18 cellular contexts compared by ENCODE assay signal in the genomic region with DNA sequence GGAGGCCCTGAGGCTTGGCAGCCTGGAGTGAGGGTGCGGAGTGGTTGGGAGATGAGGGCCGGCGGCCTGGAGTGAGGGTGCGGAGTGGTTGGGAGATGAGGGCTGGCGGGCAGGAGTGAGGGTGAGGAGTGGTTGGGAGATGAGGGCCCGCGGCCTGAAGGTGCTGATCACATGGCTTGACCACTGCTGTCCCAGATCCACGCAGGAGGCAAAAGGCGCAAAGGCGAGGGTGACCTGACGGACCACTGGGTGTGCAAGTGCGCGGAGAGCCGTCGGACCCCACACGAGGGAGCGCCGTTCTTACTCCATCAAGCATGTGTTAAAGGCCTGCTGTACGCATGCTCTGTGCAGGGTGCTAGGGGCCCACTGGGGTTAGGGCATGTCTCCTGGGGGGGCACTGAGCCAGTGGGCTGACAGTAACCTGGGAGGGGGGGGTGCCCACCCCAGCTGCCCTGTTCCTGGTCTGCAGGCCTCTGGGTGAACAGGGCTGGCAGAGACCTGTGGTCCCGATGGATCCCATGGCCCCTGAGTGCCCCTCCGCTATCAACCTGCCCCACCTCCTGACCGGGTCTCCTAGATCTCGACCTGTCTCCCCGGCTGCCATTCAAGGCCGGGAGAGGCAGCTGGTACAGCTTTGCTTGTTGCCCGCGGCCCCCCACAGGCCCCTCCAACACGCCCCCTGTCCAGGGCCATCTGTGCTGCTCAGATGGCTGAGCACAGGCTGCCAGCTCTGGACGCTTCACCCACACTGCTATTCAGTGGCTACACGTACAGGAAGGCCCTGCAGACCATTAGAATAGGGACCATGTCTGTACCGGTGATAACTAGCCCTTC. TPM values are rescaled to one million over a fixed set of nuclear protein-coding genes. Genes with fewer than 3 reads are reported as not detected.
"Had no signal": no experiment of that assay in that cellular context is flagged by ENCODE, and none has a peak within 500 bp of the region (broad histone marks: within the 10 kb centered on the region; RNA-seq: fewer than 3 reads in every experiment).

No MANE protein-coding gene starts in this region.

- DNase-seq: activated CD4-positive, alpha-beta memory T cell treated with anti-CD3 and anti-CD28 coated beads for 36 hours; activated effector memory CD4-positive, alpha-beta T cell treated with anti-CD3 and anti-CD28 coated beads, Interleukin-2, amount 50 U/mL, for 16 hours; activated T-cell treated with anti-CD3 and anti-CD28 coated beads, Interleukin-2, amount 50 U/mL, for 4 hours; amygdala; brain microvascular endothelial cell; naive B cell; occipital lobe; stimulated activated CD4-positive, alpha-beta T cell treated with anti-CD3 and anti-CD28 coated beads, Interleukin-12 subunit alpha, Interleukin-12 subunit beta, amount 100 ng/mL, for 4 hours; stimulated activated naive CD4-positive, alpha-beta T cell treated with Interleukin-2 at 50 U/mL for 16 hours had no signal

- H3K9me3 Mint-ChIP-seq: activated T-cell treated with anti-CD3 and anti-CD28 coated beads, Interleukin-2, amount 50 U/mL, for 4 hours; T-helper 2 cell treated with Interferon-gamma antibody and Interleukin-4, amounts not matched to agents 5 μg/mL and 100 μg/mL, for 36 hours; type B pancreatic cell had no signal

- H3K27ac ChIP-seq: brain microvascular endothelial cell, esophagus muscularis mucosa, psoas muscle had no signal

- H3K4me1 ChIP-seq: psoas muscle had no signal

- H3K27me3 ChIP-seq: brain microvascular endothelial cell, esophagus muscularis mucosa had no signal

- H3K36me3 ChIP-seq: brain microvascular endothelial cell, esophagus muscularis mucosa had no signal

- ATAC-seq: activated T-cell treated with anti-CD3 and anti-CD28 coated beads, Interleukin-2, amount 50 U/mL, for 4 hours; left lobe of liver; psoas muscle; sciatic nerve had no signal

- H3K9me3 ChIP-seq: esophagus muscularis mucosa had no signal

- H3K4me3 ChIP-seq: esophagus muscularis mucosa, psoas muscle had no signal

- H3K27ac Mint-ChIP-seq: activated CD4-positive, alpha-beta memory T cell treated with anti-CD3 and anti-CD28 coated beads for 36 hours; activated naive CD8-positive, alpha-beta T cell; T-helper 2 cell treated with Interferon-gamma antibody and Interleukin-4, amounts not matched to agents 5 μg/mL and 100 μg/mL, for 36 hours; type B pancreatic cell had no signal

- H3K27me3 Mint-ChIP-seq: activated CD4-positive, alpha-beta memory T cell treated with anti-CD3 and anti-CD28 coated beads for 36 hours; activated naive CD8-positive, alpha-beta T cell; type B pancreatic cell had no signal

- H3K4me3 Mint-ChIP-seq: activated CD4-positive, alpha-beta memory T cell treated with anti-CD3 and anti-CD28 coated beads for 36 hours; activated naive CD8-positive, alpha-beta T cell; activated T-cell treated with anti-CD3 and anti-CD28 coated beads, Interleukin-2, amount 50 U/mL, for 4 hours; naive B cell; T-helper 2 cell treated with Interferon-gamma antibody and Interleukin-4, amounts not matched to agents 5 μg/mL and 100 μg/mL, for 36 hours; type B pancreatic cell had no signal

- H3K36me3 Mint-ChIP-seq: activated naive CD8-positive, alpha-beta T cell; type B pancreatic cell had no signal

RNA-seq across cellular contexts. Expression of gene MRGPRD, which starts 21.1 kb away (rescaled TPM):
- total RNA-seq: activated CD4-positive, alpha-beta memory T cell treated with anti-CD3 and anti-CD28 coated beads for 36 hours; activated T-cell treated with anti-CD3 and anti-CD28 coated beads, Interleukin-2, amount 50 U/mL, for 4 hours; fibroblast of villous mesenchyme; left lobe of liver; mesenteric fat pad; occipital lobe; psoas muscle; sciatic nerve had no signal
- polyA plus RNA-seq: psoas muscle had no signal

RNA-seq across cellular contexts. Expression of gene MRGPRF, which starts 53.4 kb away (rescaled TPM):
- total RNA-seq: activated CD4-positive, alpha-beta memory T cell treated with anti-CD3 and anti-CD28 coated beads for 36 hours had no signal
